Comparison of ENCODE assay signal across 1 cellular context in the genomic region with DNA sequence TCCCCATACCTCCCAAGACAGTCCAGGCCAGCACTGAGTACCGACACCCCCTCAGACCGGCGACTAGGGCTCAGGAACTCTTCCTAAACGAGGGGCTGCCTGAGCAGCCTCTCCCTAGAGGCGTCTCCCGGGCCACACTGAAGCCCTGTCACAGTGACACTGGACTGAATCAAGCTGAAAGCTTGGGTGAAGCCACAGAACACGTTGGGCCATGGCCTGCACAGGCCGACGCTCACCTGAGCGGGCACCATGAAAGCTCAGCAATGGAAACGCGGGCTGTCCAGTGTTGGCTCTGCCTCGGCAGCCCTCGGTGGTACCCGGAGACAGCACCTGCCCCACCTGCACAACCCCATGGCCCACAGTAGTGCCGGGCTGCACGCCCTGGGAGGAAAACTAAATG.
TF ChIP-seq lines count a peak whose summit lies in the region.

No MANE protein-coding gene starts in this region.

TF ChIP-seq in H1, 55 proteins besides CTCF, POLR2A, EP300 and RAD21:
- TF ChIP-seq SP1 (IDR thresholded peaks at IDR 0.05; ENCODE audit: low read depth, low read length): no peak
- TF ChIP-seq CHD2 (IDR thresholded peaks at IDR 0.05; ENCODE audit: low read length): no peak
- TF ChIP-seq SIRT6 (IDR thresholded peaks at IDR 0.05; ENCODE audit: low read length): no peak
- no peak for TF ChIP-seq RNF2 (IDR thresholded peaks at IDR 0.05; ENCODE audit: borderline replicate concordance, low read depth, low read length, missing control alignments, poor library complexity, severe bottlenecking)
- no peak for TF ChIP-seq CTBP2 (IDR thresholded peaks at IDR 0.05; ENCODE audit: borderline replicate concordance, insufficient read depth, insufficient read length, low read length)
- no peak for TF ChIP-seq SRF (IDR thresholded peaks at IDR 0.05; ENCODE audit: low read depth, low read length)
